ENCODE assay signal across 9 cellular contexts in genomic region chr7:55965805-55966421, GRCh38. TPM values are rescaled to one million over a fixed set of nuclear protein-coding genes. Genes with fewer than 3 reads are reported as not detected.
DNase-seq lines count a peak whose midpoint lies in the region; ATAC-seq and TF ChIP-seq lines count a peak whose summit lies in the region.
"Had no signal": no experiment of that assay in that cellular context is flagged by ENCODE, and none has a peak within 500 bp of the region (broad histone marks: within the 10 kb centered on the region; RNA-seq: fewer than 3 reads in every experiment).

No MANE protein-coding gene starts in this region.

- no peaks in the 10 kb centered on the region for H3K27me3 Mint-ChIP-seq in activated T-cell treated with anti-CD3 and anti-CD28 coated beads, Interleukin-2, amount 50 U/mL, for 24 hours

- peak overlapping the region; percentile 89 to 98 (median 95) for H3K27ac ChIP-seq in thyroid gland

- 68 to 70% methylated on average over 13 of the region's 13 CpGs for WGBS in thyroid gland, 2 donors

- DNase-seq in activated T-cell treated with anti-CD3 and anti-CD28 coated beads, Interleukin-2, amount 50 U/mL, for 24 hours, result no peak
- DNase-seq in activated T-cell treated with anti-CD3 and anti-CD28 coated beads for 4 hours (no peak), amniotic stem cell (lab: John Stamatoyannopoulos, UW) (peak; percentile 48), inferior parietal cortex (ENCODE audit: extremely low spot score) (peak; percentile 13), thyroid gland (peak; percentile 73 to 85), germinal center (ENCODE audit: low spot score) (no peak), DMS114 treated with DMSO at 0.1 percent for 48 hours (lab: John Stamatoyannopoulos, UW; ENCODE audit: unreplicated experiment) (no peak)
- DNase-seq: cerebellar nuclear complex had no signal

- peaks cover 14 to 26% of the 10 kb centered on the region in 2 donors for H3K4me1 ChIP-seq in thyroid gland

- peak overlapping the region; percentile 59 for H3K27ac Mint-ChIP-seq in activated T-cell treated with anti-CD3 and anti-CD28 coated beads, Interleukin-2, amount 50 U/mL, for 24 hours

- H3K4me3 ChIP-seq in thyroid gland (replicated peaks in 1 of 3), result no peak overlapping the region

- peaks cover 49% of the 10 kb centered on the region for H3K4me1 Mint-ChIP-seq in activated T-cell treated with anti-CD3 and anti-CD28 coated beads, Interleukin-2, amount 50 U/mL, for 24 hours (ENCODE audit: low read depth)

- H3K9me3 ChIP-seq in thyroid gland, result no peaks in the 10 kb centered on the region

- H3K36me3 Mint-ChIP-seq in activated T-cell treated with anti-CD3 and anti-CD28 coated beads, Interleukin-2, amount 50 U/mL, for 24 hours (ENCODE audit: low read depth), result peaks cover 38% of the 10 kb centered on the region

- ATAC-seq in HG03135 (IDR thresholded peaks at IDR 0.05; ENCODE audit: unreplicated experiment), result no peak

- no peaks in the 10 kb centered on the region for H3K36me3 ChIP-seq in thyroid gland

- peak overlapping the region; percentile 90 for H3K4me3 Mint-ChIP-seq in activated T-cell treated with anti-CD3 and anti-CD28 coated beads, Interleukin-2, amount 50 U/mL, for 24 hours

- no peaks in the 10 kb centered on the region for H3K27me3 ChIP-seq in thyroid gland

- TF ChIP-seq POLR2A in thyroid gland (IDR thresholded peaks at IDR 0.05), result peak in 1 of 2 donors; percentile 38

- no peak for TF ChIP-seq CTCF in thyroid gland (IDR thresholded peaks at IDR 0.05)

- intact Hi-C loops in thyroid gland (cut with DNase I), result no loop called here

- H3K9me3 Mint-ChIP-seq in activated T-cell treated with anti-CD3 and anti-CD28 coated beads, Interleukin-2, amount 50 U/mL, for 24 hours, result no peaks in the 10 kb centered on the region

RNA-seq across cellular contexts. Expression of gene NIPSNAP2, which starts 1.5 kb away (rescaled TPM):
- 100 to 1,000 TPM; 142 to 203 (median 175) TPM for total RNA-seq in thyroid gland

RNA-seq across cellular contexts. Expression of gene MRPS17, which starts 14.2 kb away (rescaled TPM):
- total RNA-seq in thyroid gland, result 10 to 100 TPM in 2 of 4 donors, 1 to 10 TPM in 2; 8.7 to 11.2 (median 9.7) TPM

Comparison
In these comparisons a context has a peak if more than half of its experiments do, and no peak if none do; other contexts are left out.
1. DNase-seq: peak in amniotic stem cell (single experiment), inferior parietal cortex (single experiment) and thyroid gland (2 of 2); none in activated T-cell treated with anti-CD3 and anti-CD28 coated beads, Interleukin-2, amount 50 U/mL, for 24 hours (single experiment), activated T-cell treated with anti-CD3 and anti-CD28 coated beads for 4 hours (single experiment), germinal center (single experiment) and DMS114 treated with DMSO at 0.1 percent for 48 hours (single experiment).